ENCODE assay signal across 1 cellular context in genomic region chr12:14426792-14427191, GRCh38.
A peak's percentile ranks its signal among the peaks of the same experiment; 100 is the strongest.
TF ChIP-seq lines count a peak whose summit lies in the region.

No MANE protein-coding gene starts in this region.

TF ChIP-seq in SK-N-SH, 30 proteins besides CTCF, POLR2A, EP300 and RAD21:
- TF ChIP-seq MXI1 (IDR thresholded peaks at IDR 0.05; ENCODE audit: low read depth, low read length) (peak; percentile 29; the same call in 1 of the 2 replicates), USF2 (IDR thresholded peaks at IDR 0.05; ENCODE audit: borderline replicate concordance, low read depth, low read length) (no peak), GATA2 (CRISPR knock-in tag; IDR thresholded peaks at IDR 0.05) (peak; percentile 95), CHD2 (IDR thresholded peaks at IDR 0.05; ENCODE audit: low read length, partially characterized antibody) (peak; percentile 72), TCF12 (IDR thresholded peaks at IDR 0.05) (0 out of 2 replicates have a peak, but pooled peaks have one; percentile 10), RCOR1 (IDR thresholded peaks at IDR 0.05; ENCODE audit: low read length) (peak; percentile 88)
